Comparison of ENCODE assay signal across 12 cellular contexts in genomic region chr17:76081295-76082210, GRCh38. TPM values are rescaled to one million over a fixed set of nuclear protein-coding genes. Genes with fewer than 3 reads are reported as not detected.
DNase-seq lines count a peak whose midpoint lies in the region; ATAC-seq and TF ChIP-seq lines count a peak whose summit lies in the region.
"Had no signal": no experiment of that assay in that cellular context is flagged by ENCODE, and none has a peak within 500 bp of the region (broad histone marks: within the 10 kb centered on the region; RNA-seq: fewer than 3 reads in every experiment).

No MANE protein-coding gene starts in this region.

- H3K9me3 Mint-ChIP-seq in activated naive CD8-positive, alpha-beta T cell (ENCODE audit: low read depth), result no peaks in the 10 kb centered on the region
- H3K9me3 Mint-ChIP-seq in activated naive CD8-positive, alpha-beta T cell treated with anti-CD3 and anti-CD28 coated beads, Interleukin-2, amount 50 U/mL, for 24 hours, result no peaks in the 10 kb centered on the region
- H3K9me3 Mint-ChIP-seq in type B pancreatic cell, result no peaks in the 10 kb centered on the region
- H3K9me3 Mint-ChIP-seq: endodermal cell had no signal

- H3K27me3 Mint-ChIP-seq in activated naive CD8-positive, alpha-beta T cell, result peaks cover 2% of the 10 kb centered on the region
- peaks cover 28% of the 10 kb centered on the region for H3K27me3 Mint-ChIP-seq in activated naive CD8-positive, alpha-beta T cell treated with anti-CD3 and anti-CD28 coated beads, Interleukin-2, amount 50 U/mL, for 24 hours
- H3K27me3 Mint-ChIP-seq in type B pancreatic cell, result peaks cover 48% of the 10 kb centered on the region

- H3K4me3 Mint-ChIP-seq in activated naive CD8-positive, alpha-beta T cell, result no peak overlapping the region
- no peak overlapping the region for H3K4me3 Mint-ChIP-seq in activated naive CD8-positive, alpha-beta T cell treated with anti-CD3 and anti-CD28 coated beads, Interleukin-2, amount 50 U/mL, for 24 hours
- no peak overlapping the region for H3K4me3 Mint-ChIP-seq in type B pancreatic cell

- TF ChIP-seq CTCF in type B pancreatic cell (conservative IDR thresholded peaks at IDR 0.05), result no peak

- H3K27ac Mint-ChIP-seq in activated naive CD8-positive, alpha-beta T cell, result peak overlapping the region; percentile 54
- no peak overlapping the region for H3K27ac Mint-ChIP-seq in activated naive CD8-positive, alpha-beta T cell treated with anti-CD3 and anti-CD28 coated beads, Interleukin-2, amount 50 U/mL, for 24 hours
- H3K27ac Mint-ChIP-seq in type B pancreatic cell, result peak overlapping the region; percentile 72
- H3K27ac Mint-ChIP-seq: endodermal cell had no signal

- no peaks in the 10 kb centered on the region for H3K36me3 Mint-ChIP-seq in activated naive CD8-positive, alpha-beta T cell
- peaks cover 7% of the 10 kb centered on the region for H3K36me3 Mint-ChIP-seq in activated naive CD8-positive, alpha-beta T cell treated with anti-CD3 and anti-CD28 coated beads, Interleukin-2, amount 50 U/mL, for 24 hours (ENCODE audit: low read depth)
- peaks cover 5% of the 10 kb centered on the region for H3K36me3 Mint-ChIP-seq in type B pancreatic cell

- ATAC-seq in activated naive CD8-positive, alpha-beta T cell treated with anti-CD3 and anti-CD28 coated beads, Interleukin-2, amount 50 U/mL, for 24 hours, result no peak
- peak; percentile 5 for ATAC-seq in left ventricle myocardium superior
- no peak for ATAC-seq in GM19324 (IDR thresholded peaks at IDR 0.05; ENCODE audit: low FRiP score, unreplicated experiment)

- H3K4me1 Mint-ChIP-seq in activated naive CD8-positive, alpha-beta T cell (ENCODE audit: low read depth), result peaks cover 24% of the 10 kb centered on the region
- H3K4me1 Mint-ChIP-seq in activated naive CD8-positive, alpha-beta T cell treated with anti-CD3 and anti-CD28 coated beads, Interleukin-2, amount 50 U/mL, for 24 hours, result peaks cover 16% of the 10 kb centered on the region
- H3K4me1 Mint-ChIP-seq in type B pancreatic cell (ENCODE audit: unreplicated experiment), result peaks cover 7% of the 10 kb centered on the region

- intact Hi-C loops in left ventricle myocardium superior (cut with micrococcal nuclease), result no loop called here

- no peak for DNase-seq in activated naive CD8-positive, alpha-beta T cell treated with anti-CD3 and anti-CD28 coated beads, Interleukin-2, amount 50 U/mL, for 24 hours
- DNase-seq in left ventricle myocardium superior, result no peak
- DNase-seq in type B pancreatic cell (ENCODE audit: extremely low spot score, unreplicated experiment), result no peak
- no peak for DNase-seq in SKM-1 treated with dmso at 0.1 percent for 144 hours (lab: John Stamatoyannopoulos, UW; ENCODE audit: unreplicated experiment)
- DNase-seq: activated CD8-positive, alpha-beta memory T cell treated with anti-CD3 and anti-CD28 coated beads for 24 hours; MV-4-11 had no signal

RNA-seq across cellular contexts. Expression of gene ZACN, which starts 2.6 kb away (rescaled TPM):
- not detected for total RNA-seq in left ventricle myocardium superior
- 0.29 TPM in 1 of 2 replicates, not detected in the other for total RNA-seq in type B pancreatic cell (ENCODE audit: low replicate concordance)
- total RNA-seq: breast epithelium, fibroblast of villous mesenchyme, temporal lobe had no signal

RNA-seq across cellular contexts. Expression of gene GALR2, which starts 7.0 kb away (rescaled TPM):
- not detected for total RNA-seq in left ventricle myocardium superior
- total RNA-seq in type B pancreatic cell (ENCODE audit: low replicate concordance), result 0.94 and 1.3 TPM in 2 replicates
- total RNA-seq: breast epithelium, endodermal cell, fibroblast of villous mesenchyme, temporal lobe had no signal

RNA-seq across cellular contexts. Expression of gene SRP68, which starts 9.2 kb away (rescaled TPM):
- 66.1 TPM for total RNA-seq in left ventricle myocardium superior
- 86.7 and 89.6 TPM in 2 replicates for total RNA-seq in type B pancreatic cell (ENCODE audit: low replicate concordance)

RNA-seq across cellular contexts. Expression of gene EXOC7, which starts 22.0 kb away (rescaled TPM):
- total RNA-seq in left ventricle myocardium superior (82.2 TPM), type B pancreatic cell (ENCODE audit: low replicate concordance) (171 and 201 TPM in 2 replicates)

RNA-seq across cellular contexts. Expression of gene EVPL, which starts 54.4 kb away (rescaled TPM):
- total RNA-seq in left ventricle myocardium superior, result 0.07 TPM
- total RNA-seq in type B pancreatic cell (ENCODE audit: low replicate concordance), result 31.9 and 116 TPM in 2 replicates
